ENCODE assay signal across 1 cellular context in genomic region chr4:57193164-57193810, GRCh38.
TF ChIP-seq lines count a peak whose summit lies in the region.

No MANE protein-coding gene starts in this region.

TF ChIP-seq in GM23338, 12 proteins besides CTCF, POLR2A, EP300 and RAD21 (continued from another document):
- TF ChIP-seq ZNF462 (CRISPR knock-in tag; IDR thresholded peaks at IDR 0.05) (no peak), EZH2phosphoT487 (IDR thresholded peaks at IDR 0.05; ENCODE audit: unreplicated experiment) (no peak), CREB1 (CRISPR knock-in tag; IDR thresholded peaks at IDR 0.05; ENCODE audit: low read depth) (no peak), EZH2 (IDR thresholded peaks at IDR 0.05; ENCODE audit: low read depth, unreplicated experiment) (no peak)
- TF ChIP-seq, protein P1, sequence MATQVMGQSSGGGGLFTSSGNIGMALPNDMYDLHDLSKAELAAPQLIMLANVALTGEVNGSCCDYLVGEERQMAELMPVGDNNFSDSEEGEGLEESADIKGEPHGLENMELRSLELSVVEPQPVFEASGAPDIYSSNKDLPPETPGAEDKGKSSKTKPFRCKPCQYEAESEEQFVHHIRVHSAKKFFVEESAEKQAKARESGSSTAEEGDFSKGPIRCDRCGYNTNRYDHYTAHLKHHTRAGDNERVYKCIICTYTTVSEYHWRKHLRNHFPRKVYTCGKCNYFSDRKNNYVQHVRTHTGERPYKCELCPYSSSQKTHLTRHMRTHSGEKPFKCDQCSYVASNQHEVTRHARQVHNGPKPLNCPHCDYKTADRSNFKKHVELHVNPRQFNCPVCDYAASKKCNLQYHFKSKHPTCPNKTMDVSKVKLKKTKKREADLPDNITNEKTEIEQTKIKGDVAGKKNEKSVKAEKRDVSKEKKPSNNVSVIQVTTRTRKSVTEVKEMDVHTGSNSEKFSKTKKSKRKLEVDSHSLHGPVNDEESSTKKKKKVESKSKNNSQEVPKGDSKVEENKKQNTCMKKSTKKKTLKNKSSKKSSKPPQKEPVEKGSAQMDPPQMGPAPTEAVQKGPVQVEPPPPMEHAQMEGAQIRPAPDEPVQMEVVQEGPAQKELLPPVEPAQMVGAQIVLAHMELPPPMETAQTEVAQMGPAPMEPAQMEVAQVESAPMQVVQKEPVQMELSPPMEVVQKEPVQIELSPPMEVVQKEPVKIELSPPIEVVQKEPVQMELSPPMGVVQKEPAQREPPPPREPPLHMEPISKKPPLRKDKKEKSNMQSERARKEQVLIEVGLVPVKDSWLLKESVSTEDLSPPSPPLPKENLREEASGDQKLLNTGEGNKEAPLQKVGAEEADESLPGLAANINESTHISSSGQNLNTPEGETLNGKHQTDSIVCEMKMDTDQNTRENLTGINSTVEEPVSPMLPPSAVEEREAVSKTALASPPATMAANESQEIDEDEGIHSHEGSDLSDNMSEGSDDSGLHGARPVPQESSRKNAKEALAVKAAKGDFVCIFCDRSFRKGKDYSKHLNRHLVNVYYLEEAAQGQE (IDR thresholded peaks at IDR 0.05; ENCODE audit: unreplicated experiment): no peak
